Comparison of ENCODE assay signal across 13 cellular contexts in genomic region chrX:68938244-68939004, GRCh38.
A peak's percentile ranks its signal among the peaks of the same experiment; 100 is the strongest.
DNase-seq lines count a peak whose midpoint lies in the region; ATAC-seq and FAIRE-seq lines count a peak whose summit lies in the region.
"Had no signal": no experiment of that assay in that cellular context is flagged by ENCODE, and none has a peak within 500 bp of the region (broad histone marks: within the 10 kb centered on the region; RNA-seq: fewer than 3 reads in every experiment).

No MANE protein-coding gene starts in this region.

- no peak for ATAC-seq in HG03571 (IDR thresholded peaks at IDR 0.05; ENCODE audit: unreplicated experiment)
- no peak for ATAC-seq in HG03439 (IDR thresholded peaks at IDR 0.05; ENCODE audit: unreplicated experiment)
- ATAC-seq: HCT116, T-helper 17 cell had no signal

- FAIRE-seq in colon (lab: Jason Lieb, UNC) (peak; percentile 28), urothelium cell line (lab: Jason Lieb, UNC) (no peak)

- peak; percentile 40 for DNase-seq in activated CD8-positive, alpha-beta memory T cell treated with anti-CD3 and anti-CD28 coated beads for 24 hours
- DNase-seq in activated CD8-positive, alpha-beta memory T cell treated with anti-CD3 and anti-CD28 coated beads, Interleukin-2, amount 50 U/mL, for 4 hours = no peak
- DNase-seq in islet precursor cell = peak; percentile 57
- peak; percentile 51 for DNase-seq in urothelium cell line (ENCODE audit: low spot score)
- DNase-seq in effector CD4-positive, alpha-beta T cell = no peak
- DNase-seq: activated CD4-positive, alpha-beta memory T cell treated with anti-CD3 and anti-CD28 coated beads for 36 hours; activated naive CD4-positive, alpha-beta T cell treated with Interleukin-2 at 50 U/mL for 16 hours; MG63; T-helper 17 cell had no signal

Comparison
In these comparisons a context has a peak if more than half of its experiments do, and no peak if none do; other contexts are left out.
1. DNase-seq: peak in activated CD8-positive, alpha-beta memory T cell treated with anti-CD3 and anti-CD28 coated beads for 24 hours (single experiment), islet precursor cell (single experiment) and urothelium cell line (single experiment); none in activated CD8-positive, alpha-beta memory T cell treated with anti-CD3 and anti-CD28 coated beads, Interleukin-2, amount 50 U/mL, for 4 hours (single experiment) and effector CD4-positive, alpha-beta T cell (single experiment).